ENCODE assay signal across 24 cellular contexts in the genomic region with DNA sequence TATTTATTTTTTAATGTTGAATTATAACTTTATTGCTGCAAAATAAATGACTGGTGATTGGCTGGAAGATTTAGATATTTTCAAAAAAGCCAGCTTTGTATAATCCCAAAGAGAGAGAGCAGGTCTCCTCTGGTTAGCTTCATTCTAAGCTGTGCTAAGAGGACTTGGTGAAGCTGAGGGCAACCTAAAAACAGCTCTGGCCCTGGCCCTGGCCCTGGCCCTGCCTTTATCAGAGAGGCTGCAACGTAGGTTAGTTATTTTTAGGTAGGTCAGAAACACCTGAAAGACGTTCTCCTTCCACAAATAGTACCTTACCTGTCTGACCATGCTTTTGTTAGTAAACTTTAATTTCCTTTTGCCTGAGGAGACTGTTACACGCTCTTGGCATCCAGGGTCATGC. TPM values are rescaled to one million over a fixed set of nuclear protein-coding genes. Genes with fewer than 3 reads are reported as not detected.
DNase-seq lines count a peak whose midpoint lies in the region; ATAC-seq and TF ChIP-seq lines count a peak whose summit lies in the region.
"Had no signal": no experiment of that assay in that cellular context is flagged by ENCODE, and none has a peak within 500 bp of the region (broad histone marks: within the 10 kb centered on the region; RNA-seq: fewer than 3 reads in every experiment).

No MANE protein-coding gene starts in this region.

- peak overlapping the region; percentile 21 for H3K27ac ChIP-seq in naive thymus-derived CD4-positive, alpha-beta T cell (ENCODE audit: low read depth, low read length)
- H3K27ac ChIP-seq in mesendoderm (ENCODE audit: low read depth, low read length): no peak overlapping the region
- H3K27ac ChIP-seq in stomach: peak overlapping the region in 1 of 5 donors; percentile 28
- H3K27ac ChIP-seq: 22Rv1, BLaER1, KMS-11, PC-9 had no signal

- DNase-seq in activated CD4-positive, alpha-beta T cell treated with anti-CD3 and anti-CD28 coated beads, Interleukin-2, amount 10 ng/mL, durations not matched to agents 24 days and 14 days: peak; percentile 33
- DNase-seq in activated CD4-positive, alpha-beta T cell treated with anti-CD3 and anti-CD28 coated beads for 36 hours: no peak
- no peak for DNase-seq in stimulated activated naive CD8-positive, alpha-beta T cell treated with anti-CD3 and anti-CD28 coated beads, Interleukin-15, Interleukin-2, amounts not matched to agents 100 U/mL and 50 U/mL, for 24 hours
- no peak for DNase-seq in naive thymus-derived CD4-positive, alpha-beta T cell
- DNase-seq in mesendoderm: no peak
- no peak for DNase-seq in GM10248 (ENCODE audit: extremely low spot score)
- no peak for DNase-seq in stomach
- DNase-seq: ACHN; Calu3; CD8-positive, alpha-beta memory T cell; DMS153; IMR-90; NCI-H1092 treated with DMSO at 0.1 percent for 48 hours; NCI-H1436 treated with DMSO at 0.1 percent for 48 hours; NCI-H1930; NCI-H226; NCI-H510A treated with DMSO at 0.1 percent for 48 hours; NCI-H748 treated with DMSO at 0.1 percent for 48 hours; PC-9; RPMI8226 had no signal

- no peak overlapping the region for H3K56ac ChIP-seq in mesendoderm (ENCODE audit: low read length)

- no peak for TF ChIP-seq EP300 in stomach (IDR thresholded peaks at IDR 0.05)

- H3K18ac ChIP-seq in mesendoderm (ENCODE audit: low read length): no peak overlapping the region

- no peak for ATAC-seq in activated CD4-positive, alpha-beta T cell treated with anti-CD3 and anti-CD28 coated beads for 36 hours
- no peak for ATAC-seq in stimulated activated naive CD8-positive, alpha-beta T cell treated with anti-CD3 and anti-CD28 coated beads, Interleukin-15, Interleukin-2, amounts not matched to agents 100 U/mL and 50 U/mL, for 24 hours
- ATAC-seq in naive thymus-derived CD4-positive, alpha-beta T cell: no peak

- H2BK120ac ChIP-seq in mesendoderm (ENCODE audit: low read depth, low read length): no peak overlapping the region

- H3K36me3 Mint-ChIP-seq in activated CD4-positive, alpha-beta T cell treated with anti-CD3 and anti-CD28 coated beads, Interleukin-2, amount 10 ng/mL, durations not matched to agents 24 days and 14 days (ENCODE audit: low read depth): peaks cover 17% of the 10 kb centered on the region
- H3K36me3 Mint-ChIP-seq in activated CD4-positive, alpha-beta T cell treated with anti-CD3 and anti-CD28 coated beads for 36 hours (ENCODE audit: low read depth): peaks cover 9% of the 10 kb centered on the region
- H3K36me3 Mint-ChIP-seq in stimulated activated naive CD8-positive, alpha-beta T cell treated with anti-CD3 and anti-CD28 coated beads, Interleukin-15, Interleukin-2, amounts not matched to agents 100 ng/mL and 50 ng/mL, for 24 hours (ENCODE audit: low read depth): peaks cover 30% of the 10 kb centered on the region
- H3K36me3 Mint-ChIP-seq in naive thymus-derived CD4-positive, alpha-beta T cell: peaks cover 0 to 6% (median 2%) of the 10 kb centered on the region in 5 donors

- TF ChIP-seq CTCF in GM10248 (IDR thresholded peaks at IDR 0.05; ENCODE audit: control extremely low read depth, extremely low read depth, low read depth, missing control alignments) (no peak), stomach (IDR thresholded peaks at IDR 0.05) (no peak)

- H3K79me2 ChIP-seq in mesendoderm (ENCODE audit: control insufficient read depth, insufficient read depth, low read length): no peaks in the 10 kb centered on the region

- H2AK5ac ChIP-seq in mesendoderm (ENCODE audit: low read length): no peak overlapping the region

- H3K4me3 ChIP-seq in naive thymus-derived CD4-positive, alpha-beta T cell (ENCODE audit: low read length): no peak overlapping the region
- H3K4me3 ChIP-seq in mesendoderm (ENCODE audit: low read length) (no peak overlapping the region), stomach (no peak overlapping the region)
- H3K4me3 ChIP-seq: BLaER1, PC-9 had no signal

- CTCF ChIA-PET in activated CD4-positive, alpha-beta T cell treated with anti-CD3 and anti-CD28 coated beads for 36 hours (lab: Charles Lee): interaction anchor here (0.8 to 1.4 kb wide), 3 partner anchors 20 to 246 kb away, joined by 3 to 5 read pairs (median 3); no protein-coding TSS in a partner anchor
- CTCF ChIA-PET in naive thymus-derived CD4-positive, alpha-beta T cell (lab: Charles Lee): interaction anchor here (1.3 to 1.8 kb wide), 2 partner anchors 65 to 247 kb away, joined by 3 to 6 read pairs; no protein-coding TSS in a partner anchor
- CTCF ChIA-PET in GM10248 (lab: Yijun Ruan, JAX): no interaction called here

- no peaks in the 10 kb centered on the region for H3K27me3 ChIP-seq in naive thymus-derived CD4-positive, alpha-beta T cell (ENCODE audit: control insufficient read depth in 2 of 2, insufficient read depth in 2 of 2, low read length in 2 of 2)
- H3K27me3 ChIP-seq in mesendoderm (ENCODE audit: insufficient read depth, low read length, poor library complexity): no peaks in the 10 kb centered on the region
- no peaks in the 10 kb centered on the region for H3K27me3 ChIP-seq in stomach
- H3K27me3 ChIP-seq: BLaER1 had no signal

- no peak overlapping the region for H3K27ac Mint-ChIP-seq in activated CD4-positive, alpha-beta T cell treated with anti-CD3 and anti-CD28 coated beads, Interleukin-2, amount 10 ng/mL, durations not matched to agents 24 days and 14 days
- H3K27ac Mint-ChIP-seq in activated CD4-positive, alpha-beta T cell treated with anti-CD3 and anti-CD28 coated beads for 36 hours: no peak overlapping the region
- peak overlapping the region; percentile 21 for H3K27ac Mint-ChIP-seq in stimulated activated naive CD8-positive, alpha-beta T cell treated with anti-CD3 and anti-CD28 coated beads, Interleukin-15, Interleukin-2, amounts not matched to agents 100 ng/mL and 50 ng/mL, for 24 hours
- peak overlapping the region in 4 of 9 donors; percentile 0 to 86 (median 40) for H3K27ac Mint-ChIP-seq in naive thymus-derived CD4-positive, alpha-beta T cell

- WGBS in mesendoderm (ENCODE audit: extremely low coverage, insufficient coverage, low lambda C conversion rate): no CpG with 5 or more reads among the region's 3 CpGs
- WGBS in stomach, 5 donors: 35 to 64% (median 60%) methylated on average over 3 of the region's 3 CpGs

- no peak overlapping the region for H4K5ac ChIP-seq in mesendoderm (ENCODE audit: low read length)

- no peaks in the 10 kb centered on the region for H3K27me3 Mint-ChIP-seq in activated CD4-positive, alpha-beta T cell treated with anti-CD3 and anti-CD28 coated beads, Interleukin-2, amount 10 ng/mL, durations not matched to agents 24 days and 14 days
- H3K27me3 Mint-ChIP-seq in activated CD4-positive, alpha-beta T cell treated with anti-CD3 and anti-CD28 coated beads for 36 hours: no peaks in the 10 kb centered on the region
- no peaks in the 10 kb centered on the region for H3K27me3 Mint-ChIP-seq in stimulated activated naive CD8-positive, alpha-beta T cell treated with anti-CD3 and anti-CD28 coated beads, Interleukin-15, Interleukin-2, amounts not matched to agents 100 ng/mL and 50 ng/mL, for 24 hours
- H3K27me3 Mint-ChIP-seq in naive thymus-derived CD4-positive, alpha-beta T cell: no peaks in the 10 kb centered on the region
- H3K27me3 Mint-ChIP-seq: CD8-positive, alpha-beta memory T cell had no signal

- no peak overlapping the region for H2BK15ac ChIP-seq in mesendoderm (replicated peaks; ENCODE audit: low read depth)

- H4K8ac ChIP-seq in mesendoderm (ENCODE audit: low read depth, low read length): no peak overlapping the region

- H3K4me1 Mint-ChIP-seq in activated CD4-positive, alpha-beta T cell treated with anti-CD3 and anti-CD28 coated beads, Interleukin-2, amount 10 ng/mL, durations not matched to agents 24 days and 14 days: no peaks in the 10 kb centered on the region
- no peaks in the 10 kb centered on the region for H3K4me1 Mint-ChIP-seq in activated CD4-positive, alpha-beta T cell treated with anti-CD3 and anti-CD28 coated beads for 36 hours
- no peaks in the 10 kb centered on the region for H3K4me1 Mint-ChIP-seq in stimulated activated naive CD8-positive, alpha-beta T cell treated with anti-CD3 and anti-CD28 coated beads, Interleukin-15, Interleukin-2, amounts not matched to agents 100 ng/mL and 50 ng/mL, for 24 hours (ENCODE audit: low read depth)
- H3K4me1 Mint-ChIP-seq in naive thymus-derived CD4-positive, alpha-beta T cell: peaks cover 0 to 9% (median 0%) of the 10 kb centered on the region in 7 donors

- H3K9me3 Mint-ChIP-seq in activated CD4-positive, alpha-beta T cell treated with anti-CD3 and anti-CD28 coated beads, Interleukin-2, amount 10 ng/mL, durations not matched to agents 24 days and 14 days: no peaks in the 10 kb centered on the region
- H3K9me3 Mint-ChIP-seq in activated CD4-positive, alpha-beta T cell treated with anti-CD3 and anti-CD28 coated beads for 36 hours (ENCODE audit: low read depth): no peaks in the 10 kb centered on the region
- H3K9me3 Mint-ChIP-seq in stimulated activated naive CD8-positive, alpha-beta T cell treated with anti-CD3 and anti-CD28 coated beads, Interleukin-15, Interleukin-2, amounts not matched to agents 100 ng/mL and 50 ng/mL, for 24 hours: no peaks in the 10 kb centered on the region
- H3K9me3 Mint-ChIP-seq in naive thymus-derived CD4-positive, alpha-beta T cell: no peaks in the 10 kb centered on the region
- H3K9me3 Mint-ChIP-seq: CD8-positive, alpha-beta memory T cell had no signal

- no peak overlapping the region for H2BK5ac ChIP-seq in mesendoderm (ENCODE audit: low read length)

- no peak overlapping the region for H3K9ac ChIP-seq in mesendoderm (ENCODE audit: low read length)
- H3K9ac ChIP-seq: BLaER1, KMS-11 had no signal

- H3K4ac ChIP-seq in mesendoderm (ENCODE audit: low read depth, low read length): no peak overlapping the region

- H3K4me3 Mint-ChIP-seq in activated CD4-positive, alpha-beta T cell treated with anti-CD3 and anti-CD28 coated beads, Interleukin-2, amount 10 ng/mL, durations not matched to agents 24 days and 14 days: no peak overlapping the region
- no peak overlapping the region for H3K4me3 Mint-ChIP-seq in activated CD4-positive, alpha-beta T cell treated with anti-CD3 and anti-CD28 coated beads for 36 hours
- no peak overlapping the region for H3K4me3 Mint-ChIP-seq in stimulated activated naive CD8-positive, alpha-beta T cell treated with anti-CD3 and anti-CD28 coated beads, Interleukin-15, Interleukin-2, amounts not matched to agents 100 ng/mL and 50 ng/mL, for 24 hours
- H3K4me3 Mint-ChIP-seq in naive thymus-derived CD4-positive, alpha-beta T cell: no peak overlapping the region
- H3K4me3 Mint-ChIP-seq: CD8-positive, alpha-beta memory T cell had no signal

- H3K23ac ChIP-seq in mesendoderm (ENCODE audit: low read length): no peak overlapping the region

- H3K79me1 ChIP-seq in mesendoderm (ENCODE audit: low read length): no peaks in the 10 kb centered on the region

- intact Hi-C loops in activated CD4-positive, alpha-beta T cell treated with anti-CD3 and anti-CD28 coated beads, Interleukin-2, amount 10 ng/mL, durations not matched to agents 24 days and 14 days (cut with micrococcal nuclease): no loop called here
- intact Hi-C loops in activated CD4-positive, alpha-beta T cell treated with anti-CD3 and anti-CD28 coated beads for 36 hours (cut with DNase I, micrococcal nuclease): loop anchor here in 1 of 2 experiments (2.0 to 5.0 kb wide), 2 partner anchors 37 to 132 kb away; no protein-coding TSS in a partner anchor
- intact Hi-C loops in naive thymus-derived CD4-positive, alpha-beta T cell (cut with micrococcal nuclease): no loop called here
- intact Hi-C loops in stomach (cut with DNase I; ENCODE audit: low total_unique reads): loop anchor here (10.0 kb wide), 1 partner anchor 139 kb away; no protein-coding TSS in a partner anchor

- POLR2A ChIA-PET in activated CD4-positive, alpha-beta T cell treated with anti-CD3 and anti-CD28 coated beads for 36 hours (lab: Charles Lee): no interaction called here
- POLR2A ChIA-PET in naive thymus-derived CD4-positive, alpha-beta T cell (lab: Charles Lee): interaction anchor here (1.1 to 1.2 kb wide), 2 partner anchors 56 to 63 kb away, joined by 3 to 10 read pairs; no protein-coding TSS in a partner anchor
- POLR2A ChIA-PET in GM10248 (lab: Yijun Ruan, JAX): no interaction called here

- no peak for TF ChIP-seq POLR2A in stomach (IDR thresholded peaks at IDR 0.05)

- no peaks in the 10 kb centered on the region for H3K9me3 ChIP-seq in naive thymus-derived CD4-positive, alpha-beta T cell (ENCODE audit: control insufficient read depth in 2 of 3, low read length in 3 of 3)
- no peaks in the 10 kb centered on the region for H3K9me3 ChIP-seq in stomach
- H3K9me3 ChIP-seq: BLaER1 had no signal

- no peak overlapping the region for H3K4me2 ChIP-seq in mesendoderm (ENCODE audit: low read length)
- H3K4me2 ChIP-seq: BLaER1, KMS-11, PC-9 had no signal

- peaks cover 0 to 5% (median 0%) of the 10 kb centered on the region in 3 experiments for H3K36me3 ChIP-seq in naive thymus-derived CD4-positive, alpha-beta T cell (ENCODE audit: control insufficient read depth in 2 of 3, insufficient read depth in 3 of 3, low read length in 3 of 3)
- H3K36me3 ChIP-seq in mesendoderm (ENCODE audit: control insufficient read depth, insufficient read depth, low read length) (no peaks in the 10 kb centered on the region), stomach (peaks cover 4 to 26% (median 17%) of the 10 kb centered on the region in 4 donors)

- no peaks in the 10 kb centered on the region for H3K4me1 ChIP-seq in naive thymus-derived CD4-positive, alpha-beta T cell (ENCODE audit: control insufficient read depth in 2 of 2, insufficient read depth in 2 of 2, low read length in 2 of 2)
- H3K4me1 ChIP-seq in mesendoderm (ENCODE audit: control insufficient read depth, low read depth, low read length) (no peaks in the 10 kb centered on the region), stomach (peaks cover 0 to 8% (median 0%) of the 10 kb centered on the region in 4 donors)
- H3K4me1 ChIP-seq: BLaER1 had no signal

RNA-seq across cellular contexts. Expression of gene KLF9, which starts 58.7 kb away (rescaled TPM):
- 16.3 and 16.5 TPM in 2 replicates for total RNA-seq in activated CD4-positive, alpha-beta T cell treated with anti-CD3 and anti-CD28 coated beads, Interleukin-2, amount 10 ng/mL, durations not matched to agents 24 days and 14 days
- total RNA-seq in activated CD4-positive, alpha-beta T cell treated with anti-CD3 and anti-CD28 coated beads for 36 hours: 10 to 100 TPM; 20.2 to 22.3 TPM
- total RNA-seq in naive thymus-derived CD4-positive, alpha-beta T cell: 10 to 100 TPM; 12.6 to 96.7 (median 23.3) TPM
- polyA plus RNA-seq in naive thymus-derived CD4-positive, alpha-beta T cell: 1 to 10 TPM; 2.3 to 3.5 TPM
- 0.15 TPM for polyA plus RNA-seq in mesendoderm (2013, experiment 1 of 2)
- 0.17 TPM for polyA plus RNA-seq in mesendoderm (2013, experiment 2 of 2)
- total RNA-seq in stomach: 100 to 1,000 TPM in 2 of 5 donors, 10 to 100 TPM in 3; 37.3 to 174 (median 95.3) TPM
- polyA plus RNA-seq in stomach: 10 to 100 TPM; 27.9 to 35.9 (median 28.4) TPM
